21 cellular contexts compared by ENCODE assay signal in the genomic region with DNA sequence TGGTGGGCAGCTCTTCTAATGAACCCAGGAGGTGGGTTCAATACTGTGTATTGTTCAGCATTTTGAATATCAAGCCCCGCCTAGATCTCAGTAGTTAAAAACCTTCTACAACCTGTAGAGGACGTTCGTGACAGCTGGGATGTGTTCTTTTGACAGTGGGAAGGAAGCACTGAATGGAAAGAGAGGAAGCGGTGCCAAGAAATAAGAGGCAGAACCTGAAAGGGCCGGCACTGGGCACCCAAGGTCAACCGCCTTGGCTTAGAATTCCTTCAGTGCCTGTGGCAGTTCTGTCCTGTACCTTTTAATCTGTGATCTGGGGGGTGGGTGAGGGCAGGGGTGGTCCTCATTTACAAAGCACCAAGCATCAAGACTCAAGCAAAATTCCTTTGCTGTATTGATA.
"Had no signal": no experiment of that assay in that cellular context is flagged by ENCODE, and none has a peak within 500 bp of the region (broad histone marks: within the 10 kb centered on the region; RNA-seq: fewer than 3 reads in every experiment).

No MANE protein-coding gene starts in this region.

- H3K4me1 ChIP-seq: colonic mucosa, uterus had no signal

- H3K4me3 Mint-ChIP-seq: endodermal cell; naive thymus-derived CD4-positive, alpha-beta T cell; nephron progenitor cell had no signal

- ATAC-seq: left lung; naive thymus-derived CD4-positive, alpha-beta T cell had no signal

- H3K27me3 ChIP-seq: colonic mucosa, left lung, stomach, upper lobe of left lung, uterus had no signal

- H3K4me3 ChIP-seq: colonic mucosa, left lung, lung, stomach, upper lobe of left lung, uterus had no signal

- H3K27ac Mint-ChIP-seq: endodermal cell; naive thymus-derived CD4-positive, alpha-beta T cell had no signal

- H3K36me3 ChIP-seq: colonic mucosa, uterus had no signal

- H3K9me3 Mint-ChIP-seq: endodermal cell; naive thymus-derived CD4-positive, alpha-beta T cell; nephron progenitor cell had no signal

- H3K27me3 Mint-ChIP-seq: naive thymus-derived CD4-positive, alpha-beta T cell had no signal

- H3K27ac ChIP-seq: colonic mucosa, left lung, stomach, upper lobe of left lung, uterus had no signal

- H3K9me3 ChIP-seq: colonic mucosa, left lung, stomach, upper lobe of left lung, uterus had no signal

- DNase-seq: colonic mucosa; dermis blood vessel endothelial cell; effector CD4-positive, alpha-beta T cell; endodermal cell; erythroblast; foreskin melanocyte; head of caudate nucleus; hypothalamus; islet precursor cell; left lung; mesenchymal stem cell; naive thymus-derived CD4-positive, alpha-beta T cell; nephron progenitor cell; small intestine; stimulated activated CD4-positive, alpha-beta T cell treated with anti-CD3 and anti-CD28 coated beads, Interleukin-12 subunit alpha, Interleukin-12 subunit beta, amount 100 ng/mL, for 4 hours; stimulated activated naive CD4-positive, alpha-beta T cell; stomach; substantia nigra; uterus had no signal
